Comparison of ENCODE assay signal across 1 cellular context in genomic region chr20:47360489-47361267, GRCh38.
TF ChIP-seq lines count a peak whose summit lies in the region.

No MANE protein-coding gene starts in this region.

TF ChIP-seq in HepG2, 621 proteins besides CTCF, POLR2A, EP300 and RAD21 (continued from another document and continues in another):
- no peak for TF ChIP-seq ZNF512 (CRISPR knock-in tag; IDR thresholded peaks at IDR 0.05)
- TF ChIP-seq SP5 (CRISPR knock-in tag; IDR thresholded peaks at IDR 0.05; ENCODE audit: borderline replicate concordance, low read depth): no peak
- no peak for TF ChIP-seq IKZF1 (IDR thresholded peaks at IDR 0.05)
- no peak; the same call in 1 of the 2 replicates for TF ChIP-seq STAT5B (CRISPR knock-in tag; IDR thresholded peaks at IDR 0.05)
- TF ChIP-seq ZBTB3 (CRISPR knock-in tag; IDR thresholded peaks at IDR 0.05; ENCODE audit: borderline replicate concordance, low read depth): no peak
- TF ChIP-seq ZNF296 (CRISPR knock-in tag; conservative IDR thresholded peaks at IDR 0.05): peak; percentile 76
- TF ChIP-seq GTF3A (CRISPR knock-in tag; conservative IDR thresholded peaks at IDR 0.05): 0 out of 2 replicates have a peak, but pooled peaks have one; percentile 21
- peak; percentile 51; the same call in 1 of the 2 replicates for TF ChIP-seq TBX2 (CRISPR knock-in tag; IDR thresholded peaks at IDR 0.05; ENCODE audit: borderline replicate concordance)
- 0 out of 2 replicates have a peak, but pooled peaks have one; percentile 41 for TF ChIP-seq GFI1 (CRISPR knock-in tag; IDR thresholded peaks at IDR 0.05; ENCODE audit: borderline replicate concordance)
- TF ChIP-seq SAP130 (CRISPR knock-in tag; IDR thresholded peaks at IDR 0.05; ENCODE audit: low read depth): peak; percentile 88
- peak; percentile 55 for TF ChIP-seq RARA (CRISPR knock-in tag; IDR thresholded peaks at IDR 0.05)
- TF ChIP-seq CREB1 (IDR thresholded peaks at IDR 0.05): no peak
- TF ChIP-seq CREB1 (CRISPR knock-in tag; IDR thresholded peaks at IDR 0.05): no peak
- peak; percentile 96 for TF ChIP-seq BCL3 (CRISPR knock-in tag; IDR thresholded peaks at IDR 0.05)
- peak; percentile 89 for TF ChIP-seq MIXL1 (CRISPR knock-in tag; IDR thresholded peaks at IDR 0.05)
- TF ChIP-seq ZNF644 (CRISPR knock-in tag; IDR thresholded peaks at IDR 0.05; ENCODE audit: low read depth): 0 out of 2 replicates have a peak, but pooled peaks have one; percentile 8
- 0 out of 2 replicates have a peak, but pooled peaks have one; percentile 46 for TF ChIP-seq RNF2 (conservative IDR thresholded peaks at IDR 0.05; ENCODE audit: low read depth)
- TF ChIP-seq ZNF432 (CRISPR knock-in tag; IDR thresholded peaks at IDR 0.05; ENCODE audit: borderline replicate concordance): no peak
- no peak for TF ChIP-seq ZHX1 (CRISPR knock-in tag; IDR thresholded peaks at IDR 0.05; ENCODE audit: low read depth)
- TF ChIP-seq ZNF335 (CRISPR knock-in tag; IDR thresholded peaks at IDR 0.05): no peak; the same call in 1 of the 2 replicates
- TF ChIP-seq ZNF276 (CRISPR knock-in tag; IDR thresholded peaks at IDR 0.05; ENCODE audit: low read depth): peak; percentile 81; the same call in 1 of the 2 replicates
- TF ChIP-seq ZNF629 (CRISPR knock-in tag; conservative IDR thresholded peaks at IDR 0.05): peak; percentile 76
- peak; percentile 96 for TF ChIP-seq SIX4 (CRISPR knock-in tag; IDR thresholded peaks at IDR 0.05)
- TF ChIP-seq RARG (CRISPR knock-in tag; IDR thresholded peaks at IDR 0.05; ENCODE audit: low read depth): no peak
- peak; percentile 82 for TF ChIP-seq SIX1 (CRISPR knock-in tag; IDR thresholded peaks at IDR 0.05; ENCODE audit: borderline replicate concordance)
- TF ChIP-seq YEATS2 (CRISPR knock-in tag; IDR thresholded peaks at IDR 0.05; ENCODE audit: borderline replicate concordance): peak; percentile 53; the same call in 1 of the 2 replicates
- peak; percentile 70; the same call in 1 of the 2 replicates for TF ChIP-seq ARID4A (CRISPR knock-in tag; IDR thresholded peaks at IDR 0.05; ENCODE audit: borderline replicate concordance)
- peak; percentile 97 for TF ChIP-seq DRAP1 (CRISPR knock-in tag; IDR thresholded peaks at IDR 0.05)
- peak; percentile 95 for TF ChIP-seq ZFP90 (CRISPR knock-in tag; IDR thresholded peaks at IDR 0.05; ENCODE audit: borderline replicate concordance)
- no peak for TF ChIP-seq ZNF878 (CRISPR knock-in tag; IDR thresholded peaks at IDR 0.05)
- peak; percentile 94 for TF ChIP-seq NKX3-1 (CRISPR knock-in tag; IDR thresholded peaks at IDR 0.05)
- no peak for TF ChIP-seq TAF15 (IDR thresholded peaks at IDR 0.05; ENCODE audit: low read depth, low read length, poor library complexity, severe bottlenecking)
- TF ChIP-seq TAF1 (CRISPR knock-in tag; IDR thresholded peaks at IDR 0.05): peak; percentile 84
- TF ChIP-seq KLF16 (CRISPR knock-in tag; IDR thresholded peaks at IDR 0.05): peak in 1 of 2 experiments; percentile 69; a peak in 1 of 4 replicates
- peak; percentile 26 for TF ChIP-seq SMC3 (IDR thresholded peaks at IDR 0.05; ENCODE audit: low read length)
- TF ChIP-seq RCOR2 (CRISPR knock-in tag; IDR thresholded peaks at IDR 0.05): 0 out of 2 replicates have a peak, but pooled peaks have one; percentile 55
- TF ChIP-seq ELF3 (CRISPR knock-in tag; IDR thresholded peaks at IDR 0.05): peak; percentile 1
- TF ChIP-seq SMAD9 (CRISPR knock-in tag; IDR thresholded peaks at IDR 0.05): peak; percentile 97
- peak; percentile 83; the same call in 1 of the 2 replicates for TF ChIP-seq ZBTB25 (CRISPR knock-in tag; IDR thresholded peaks at IDR 0.05)
- TF ChIP-seq ZNF550 (CRISPR knock-in tag; IDR thresholded peaks at IDR 0.05; ENCODE audit: borderline replicate concordance): no peak
- peak; percentile 49; the same call in 1 of the 2 replicates for TF ChIP-seq ZNF609 (CRISPR knock-in tag; IDR thresholded peaks at IDR 0.05; ENCODE audit: borderline replicate concordance)
- TF ChIP-seq ATF7 (IDR thresholded peaks at IDR 0.05): no peak
- no peak; the same call in 1 of the 2 replicates for TF ChIP-seq ATF7 (CRISPR knock-in tag; IDR thresholded peaks at IDR 0.05)
- TF ChIP-seq CENPBD1 (CRISPR knock-in tag; IDR thresholded peaks at IDR 0.05; ENCODE audit: borderline replicate concordance, low read depth): peak; percentile 69; the same call in 1 of the 2 replicates
